Comparison of ENCODE assay signal across 16 cellular contexts in genomic region chr5:119445544-119445943, GRCh38. TPM values are rescaled to one million over a fixed set of nuclear protein-coding genes. Genes with fewer than 3 reads are reported as not detected.
A peak's percentile ranks its signal among the peaks of the same experiment; 100 is the strongest.
DNase-seq lines count a peak whose midpoint lies in the region; ATAC-seq, FAIRE-seq and TF ChIP-seq lines count a peak whose summit lies in the region.
"Had no signal": no experiment of that assay in that cellular context is flagged by ENCODE, and none has a peak within 500 bp of the region (broad histone marks: within the 10 kb centered on the region; RNA-seq: fewer than 3 reads in every experiment).

No MANE protein-coding gene starts in this region.

- H3K4me3 Mint-ChIP-seq in H9, result no peak overlapping the region
- H3K4me3 Mint-ChIP-seq in osteocyte (ENCODE audit: unreplicated experiment), result no peak overlapping the region
- H3K4me3 Mint-ChIP-seq: CD4-positive, alpha-beta memory T cell had no signal

- no peak for ATAC-seq in HepG2
- ATAC-seq: A549 had no signal

- H3K79me2 ChIP-seq in H9 (ENCODE audit: insufficient read depth, low read length), result no peaks in the 10 kb centered on the region
- no peaks in the 10 kb centered on the region for H3K79me2 ChIP-seq in HepG2 (ENCODE audit: insufficient read depth, low read length)

- H2BK12ac ChIP-seq in H9 (ENCODE audit: insufficient read length, low read depth, low read length), result no peak overlapping the region
- no peak overlapping the region for H2BK12ac ChIP-seq in neuronal stem cell (ENCODE audit: low read length)

- DNase-seq in H9 (peak; percentile 65), ecto neural progenitor cell (ENCODE audit: low spot score) (peak; percentile 48), neuronal stem cell (ENCODE audit: low spot score) (no peak), EL (no peak), HepG2 (ENCODE audit: low spot score) (no peak), osteocyte (ENCODE audit: extremely low spot score, unreplicated experiment) (no peak)
- DNase-seq: BE2C; CD4-positive, alpha-beta memory T cell; DMS79 treated with DMSO at 0.1 percent for 48 hours; GDM1 had no signal

- H3K18ac ChIP-seq in H9 (ENCODE audit: insufficient read length, low read depth, low read length) (no peak overlapping the region), neuronal stem cell (ENCODE audit: low read length) (peak overlapping the region; percentile 48)

- H4K91ac ChIP-seq in H9 (ENCODE audit: insufficient read length, low read depth, low read length) (no peak overlapping the region), neuronal stem cell (ENCODE audit: low read depth, low read length, poor library complexity) (no peak overlapping the region)

- H3K9me3 Mint-ChIP-seq in H9 (peaks cover 22 to 30% of the 10 kb centered on the region in 2 experiments), osteocyte (ENCODE audit: unreplicated experiment) (peaks cover 15% of the 10 kb centered on the region)

- H3K27me3 ChIP-seq in H9 (ENCODE audit: insufficient read depth, low read length) (no peaks in the 10 kb centered on the region), iPS-15b (ENCODE audit: control insufficient read depth, insufficient read depth, low read length) (no peaks in the 10 kb centered on the region), neuronal stem cell (ENCODE audit: control insufficient read depth in 3 of 3, insufficient read depth in 3 of 3, low read depth in 1 of 3, low read length in 3 of 3) (no peaks in the 10 kb centered on the region), HepG2 (ENCODE audit: control insufficient read depth in 1 of 2, insufficient read depth in 2 of 2, low read length in 2 of 2) (no peaks in the 10 kb centered on the region)
- H3K27me3 ChIP-seq: BE2C had no signal

- 0 out of 7 replicates have a peak overlapping the region, but pooled peaks of 2 of the 3 experiments have one; percentile 6 to 13 for H3K27ac Mint-ChIP-seq in H9
- H3K27ac Mint-ChIP-seq in osteocyte (ENCODE audit: unreplicated experiment), result no peak overlapping the region
- H3K27ac Mint-ChIP-seq: CD4-positive, alpha-beta memory T cell had no signal

- H3K9ac ChIP-seq in H9 (ENCODE audit: extremely low read depth, insufficient read length, low read length) (no peak overlapping the region), iPS-15b (ENCODE audit: low read depth, low read length) (no peak overlapping the region), neuronal stem cell (ENCODE audit: low read depth, low read length, poor library complexity) (no peak overlapping the region), HepG2 (ENCODE audit: insufficient read depth, low read depth, low read length) (no peak overlapping the region)

- H3K79me1 ChIP-seq in H9 (ENCODE audit: insufficient read depth, low read depth, low read length, poor library complexity, severe bottlenecking), result no peaks in the 10 kb centered on the region
- no peaks in the 10 kb centered on the region for H3K79me1 ChIP-seq in neuronal stem cell (ENCODE audit: low read depth, low read length)

- TF ChIP-seq EP300 in HepG2 (IDR thresholded peaks at IDR 0.05; ENCODE audit: low read depth in 2 of 2, low read length in 2 of 2) (no peak), HepG2 (CRISPR knock-in tag; IDR thresholded peaks at IDR 0.05; ENCODE audit: borderline replicate concordance) (no peak)

- H2BK15ac ChIP-seq in H9 (ENCODE audit: low read depth, low read length) (no peak overlapping the region), neuronal stem cell (ENCODE audit: low read length) (no peak overlapping the region)

- no peak overlapping the region for H4K5ac ChIP-seq in H9 (ENCODE audit: insufficient read length, low read depth, low read length)

- H3K36me3 Mint-ChIP-seq in H9 (ENCODE audit: insufficient read depth in 1 of 3, low read depth in 3 of 3) (peaks cover 12 to 19% (median 16%) of the 10 kb centered on the region in 3 experiments), osteocyte (ENCODE audit: unreplicated experiment) (peaks cover 2% of the 10 kb centered on the region)
- H3K36me3 Mint-ChIP-seq: CD4-positive, alpha-beta memory T cell had no signal

- no peak overlapping the region for H2BK120ac ChIP-seq in H9 (ENCODE audit: low read depth, low read length, poor library complexity, severe bottlenecking)
- no peak overlapping the region for H2BK120ac ChIP-seq in neuronal stem cell (ENCODE audit: low read depth, low read length)

- no peak for TF ChIP-seq RAD21 in HepG2 (CRISPR knock-in tag; IDR thresholded peaks at IDR 0.05)

- TF ChIP-seq POLR2A in HepG2 (IDR thresholded peaks at IDR 0.05; ENCODE audit: insufficient read depth in 1 of 2, low read depth in 2 of 2, low read length in 2 of 2), result no peak

- H4K20me1 ChIP-seq in H9 (ENCODE audit: control insufficient read depth, insufficient read depth, insufficient read length) (no peaks in the 10 kb centered on the region), HepG2 (ENCODE audit: insufficient read depth, low read length) (no peaks in the 10 kb centered on the region)

- H3K56ac ChIP-seq in H9 (ENCODE audit: insufficient read length, low read depth, low read length), result no peak overlapping the region

- H3T11ph ChIP-seq in H9 (ENCODE audit: low read length), result no peak overlapping the region

- FAIRE-seq in HepG2 (lab: Jason Lieb, UNC), result no peak
- FAIRE-seq: A549, GM12892, GM19239 had no signal

- CTCF ChIA-PET in HepG2 (lab: Yijun Ruan, JAX; ENCODE audit: low intra/inter-chr PET ratio, low total read pairs), result no interaction called here

- POLR2A ChIA-PET in HepG2 (lab: Yijun Ruan, JAX), result no interaction called here

- no TSS peak for BruUV-seq in HepG2 (replicated peaks; lab: Mats Ljungman, UMichigan)

- H2BK5ac ChIP-seq in H9 (ENCODE audit: insufficient read length, low read length), result no peak overlapping the region
- no peak overlapping the region for H2BK5ac ChIP-seq in neuronal stem cell (ENCODE audit: low read length)

- H3K4ac ChIP-seq in H9 (ENCODE audit: low read depth, low read length), result no peak overlapping the region
- H3K4ac ChIP-seq in neuronal stem cell (ENCODE audit: low read length), result no peak overlapping the region

- H3K4me3 ChIP-seq in iPS-15b (ENCODE audit: low read depth, low read length), result peak overlapping the region; percentile 30
- no peak overlapping the region for H3K4me3 ChIP-seq in neuronal stem cell (ENCODE audit: low read length in 2 of 2)
- no peak overlapping the region for H3K4me3 ChIP-seq in HepG2 (replicated peaks in 1 of 3; ENCODE audit: insufficient read depth in 1 of 3, low read depth in 2 of 3, low read length in 3 of 3)
- H3K4me3 ChIP-seq: A549, HAP-1 had no signal

- in situ Hi-C loops in HepG2 (cut with HindIII; ENCODE audit: extremely low pct_ligation_motif_present, low pct_unique_long_range_greater_than_20kb), result no loop called here

- H4K8ac ChIP-seq in H9 (replicated peaks; ENCODE audit: insufficient read length, low read depth, low read length) (no peak overlapping the region), neuronal stem cell (ENCODE audit: low read depth, low read length) (no peak overlapping the region)

- H3K4me2 ChIP-seq in H9 (ENCODE audit: insufficient read depth, insufficient read length, low read length) (no peak overlapping the region), neuronal stem cell (ENCODE audit: insufficient read depth, low read length, poor library complexity, severe bottlenecking) (no peak overlapping the region), HepG2 (ENCODE audit: low read depth, low read length) (no peak overlapping the region)
- H3K4me2 ChIP-seq: A549 had no signal

- H3K4me1 ChIP-seq in H9 (ENCODE audit: insufficient read depth, low read length) (no peaks in the 10 kb centered on the region), iPS-15b (ENCODE audit: control insufficient read depth, insufficient read depth, low read length) (no peaks in the 10 kb centered on the region), neuronal stem cell (ENCODE audit: control insufficient read depth in 2 of 2, insufficient read depth in 1 of 2, low read depth in 1 of 2, low read length in 2 of 2) (peaks cover 0 to 2% of the 10 kb centered on the region in 2 donors), HepG2 (ENCODE audit: insufficient read depth, low read length) (no peaks in the 10 kb centered on the region)
- H3K4me1 ChIP-seq: A549, HAP-1 had no signal

- H3K9me3 ChIP-seq in H9 (ENCODE audit: control insufficient read depth, low read depth, low read length) (peaks cover 7% of the 10 kb centered on the region), iPS-15b (ENCODE audit: control insufficient read depth, insufficient read depth, low read length) (no peaks in the 10 kb centered on the region), neuronal stem cell (replicated peaks in 1 of 2; ENCODE audit: control insufficient read depth in 2 of 2, insufficient read depth in 1 of 2, low read depth in 1 of 2, low read length in 2 of 2) (peaks cover 0 to 4% of the 10 kb centered on the region in 2 donors), HepG2 (ENCODE audit: low read length) (no peaks in the 10 kb centered on the region)
- H3K9me3 ChIP-seq: A549, BE2C had no signal

- H3K36me3 ChIP-seq in iPS-15b (ENCODE audit: control insufficient read depth, insufficient read depth, low read length) (no peaks in the 10 kb centered on the region), neuronal stem cell (replicated peaks in 1 of 2; ENCODE audit: control insufficient read depth in 2 of 2, insufficient read depth in 2 of 2, low read length in 2 of 2) (no peaks in the 10 kb centered on the region), HepG2 (replicated peaks in 1 of 2; ENCODE audit: control insufficient read depth in 1 of 2, insufficient read depth in 2 of 2, low read length in 2 of 2) (no peaks in the 10 kb centered on the region)
- H3K36me3 ChIP-seq: BE2C, HAP-1 had no signal

- H3K27ac ChIP-seq in H9 (ENCODE audit: insufficient read length, low read depth, low read length), result no peak overlapping the region
- H3K27ac ChIP-seq in neuronal stem cell (replicated peaks; ENCODE audit: low read length), result no peak overlapping the region
- H3K27ac ChIP-seq in HepG2 (ENCODE audit: extremely low read length, insufficient read depth, low read length), result no peak overlapping the region
- H3K27ac ChIP-seq: A549, C4-2B had no signal

- H3K23ac ChIP-seq in H9 (ENCODE audit: insufficient read length, low read depth, low read length), result no peak overlapping the region
- H3K23ac ChIP-seq in neuronal stem cell (ENCODE audit: low read depth, low read length, poor library complexity), result no peak overlapping the region

- intact Hi-C loops in HepG2 (cut with micrococcal nuclease; ENCODE audit: unreplicated experiment), result no loop called here

- H2AFZ ChIP-seq in H9 (ENCODE audit: low read length), result no peak overlapping the region
- H2AFZ ChIP-seq in neuronal stem cell (ENCODE audit: low read length), result no peak overlapping the region
- H2AFZ ChIP-seq in HepG2 (ENCODE audit: low read length), result no peak overlapping the region

- WGBS in H9 (ENCODE audit: extremely low coverage, insufficient read length, low lambda C conversion rate), result no CpG with 5 or more reads among the region's 13 CpGs
- WGBS in neuronal stem cell (ENCODE audit: extremely low coverage in 2 of 2, insufficient read length in 2 of 2, insufficient replicate concordance in 1 of 2), 2 donors, result no CpG with 5 or more reads among the region's 13 CpGs
- 65% methylated on average over 13 of the region's 13 CpGs for WGBS in HepG2 (ENCODE audit: low lambda C conversion rate)

- no peak overlapping the region for H2BK20ac ChIP-seq in H9 (ENCODE audit: low read depth, low read length, poor library complexity, severe bottlenecking)

- H3K27me3 Mint-ChIP-seq in H9 (ENCODE audit: low read depth) (no peaks in the 10 kb centered on the region; the same call in none of the 2 replicates), osteocyte (ENCODE audit: unreplicated experiment) (peaks cover 45% of the 10 kb centered on the region)

- no peak overlapping the region for H3K14ac ChIP-seq in H9 (ENCODE audit: insufficient read depth, low read length)
- no peak overlapping the region for H3K14ac ChIP-seq in neuronal stem cell (ENCODE audit: low read length)

- H3K23me2 ChIP-seq in H9 (ENCODE audit: insufficient read length, low read depth, low read length, poor library complexity, severe bottlenecking), result no peaks in the 10 kb centered on the region

- TF ChIP-seq CTCF in H9 (conservative IDR thresholded peaks at IDR 0.05) (no peak), HepG2 (CRISPR knock-in tag; IDR thresholded peaks at IDR 0.05) (no peak), osteocyte (IDR thresholded peaks at IDR 0.05) (no peak)

- peaks cover 9% of the 10 kb centered on the region in 2 experiments for H3K4me1 Mint-ChIP-seq in H9
- no peaks in the 10 kb centered on the region for H3K4me1 Mint-ChIP-seq in osteocyte (ENCODE audit: unreplicated experiment)
- H3K4me1 Mint-ChIP-seq: CD4-positive, alpha-beta memory T cell had no signal

- H2AK5ac ChIP-seq in H9 (ENCODE audit: insufficient read length, low read length) (no peak overlapping the region), neuronal stem cell (ENCODE audit: low read depth, low read length) (no peak overlapping the region)

RNA-seq across cellular contexts. Expression of gene HSD17B4, which starts 6.8 kb away (rescaled TPM):
- 269 and 326 TPM in 2 replicates for total RNA-seq in H9 (2021)
- 167 TPM for polyA plus RNA-seq in neuronal stem cell (2013, experiment 1 of 2)
- polyA plus RNA-seq in neuronal stem cell (2013, experiment 2 of 2), result 152 TPM
- 399 and 508 TPM in 2 replicates for total RNA-seq in HepG2 (2016; rRNA removed; fragmentation: Illumina TruSeq; extraction: Trizol)
- 60.7 and 79.3 TPM in 2 replicates for total RNA-seq in HepG2 (2016; cell fraction: cytosol; rRNA removed; fragmentation: Illumina TruSeq; extraction: Trizol; ENCODE audit: low read depth)
- 397 and 512 TPM in 2 replicates for total RNA-seq in HepG2 (2016; cell fraction: insoluble cytoplasmic fraction; rRNA removed; fragmentation: Illumina TruSeq; extraction: Trizol)
- total RNA-seq in HepG2 (2016; cell fraction: membrane; rRNA removed; fragmentation: Illumina TruSeq; extraction: Trizol), result 102 and 119 TPM in 2 replicates
- 218 and 251 TPM in 2 replicates for total RNA-seq in HepG2 (2016; cell fraction: nucleus; rRNA removed; fragmentation: Illumina TruSeq; extraction: Trizol)
- 163 and 178 TPM in 2 replicates for polyA plus RNA-seq in HepG2 (2011; rRNA removed)
- polyA plus RNA-seq in HepG2 (2011; cell fraction: cytosol; rRNA removed), result 98.0 and 194 TPM in 2 replicates
- polyA plus RNA-seq in HepG2 (2011; cell fraction: nucleus; rRNA removed), result 119 and 175 TPM in 2 replicates
- 153 and 212 TPM in 2 replicates for polyA plus RNA-seq in HepG2 (2012)
- polyA plus RNA-seq in HepG2 (2016; cell fraction: cytosol; fragmentation: Illumina TruSeq; extraction: Trizol; ENCODE audit: low read depth), result 35.4 and 40.3 TPM in 2 replicates
- 332 and 336 TPM in 2 replicates for polyA plus RNA-seq in HepG2 (2016; cell fraction: insoluble cytoplasmic fraction; fragmentation: Illumina TruSeq; extraction: Trizol; ENCODE audit: low read depth)
- 57.1 and 67.7 TPM in 2 replicates for polyA plus RNA-seq in HepG2 (2016; cell fraction: membrane; fragmentation: Illumina TruSeq; extraction: Trizol; ENCODE audit: low read depth)
- 221 and 269 TPM in 2 replicates for polyA plus RNA-seq in HepG2 (2016; cell fraction: nucleus; fragmentation: Illumina TruSeq; extraction: Trizol; ENCODE audit: insufficient read depth, low read depth)
- polyA minus RNA-seq in HepG2 (2011; rRNA and poly(A)+ RNA removed; ENCODE audit: low replicate concordance), result 271 and 288 TPM in 2 replicates
- polyA minus RNA-seq in HepG2 (2011; cell fraction: cytosol; rRNA and poly(A)+ RNA removed), result 117 and 147 TPM in 2 replicates
- polyA minus RNA-seq in HepG2 (2011; cell fraction: nucleus; rRNA and poly(A)+ RNA removed), result 131 and 184 TPM in 2 replicates
- 100 and 127 TPM in 2 replicates for total RNA-seq in osteocyte

Comparison
In these comparisons a context has a peak if more than half of its experiments do, and no peak if none do; other contexts are left out.
1. DNase-seq: peak in H9 (single experiment) and ecto neural progenitor cell (single experiment); none in neuronal stem cell (single experiment), EL (single experiment), HepG2 (single experiment) and osteocyte (single experiment).